31 cellular contexts compared by ENCODE assay signal in the genomic region with DNA sequence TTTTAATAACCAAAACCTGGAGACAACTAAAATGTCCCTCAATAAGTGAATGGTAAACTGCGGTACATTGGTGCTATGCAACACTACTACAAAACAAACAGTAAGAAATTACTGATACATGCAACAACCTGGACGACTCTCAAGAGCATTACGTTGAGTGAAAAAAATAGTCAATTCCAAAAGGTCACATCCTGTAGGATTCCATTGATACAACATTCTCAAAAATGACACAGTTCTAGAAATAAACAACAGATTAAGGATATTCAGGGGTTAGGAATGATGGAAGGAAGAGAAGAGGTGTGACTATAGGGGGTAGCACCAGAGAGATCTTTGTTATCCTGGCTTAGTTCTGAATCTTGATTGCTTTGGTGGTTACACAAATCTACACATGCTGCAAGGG.
"Had no signal": no experiment of that assay in that cellular context is flagged by ENCODE, and none has a peak within 500 bp of the region (broad histone marks: within the 10 kb centered on the region; RNA-seq: fewer than 3 reads in every experiment).

No MANE protein-coding gene starts in this region.

- H3K4me1 ChIP-seq: breast epithelium, lower lobe of right lung, prostate gland, uterus had no signal

- H3K27me3 Mint-ChIP-seq: activated CD4-positive, alpha-beta memory T cell treated with anti-CD3 and anti-CD28 coated beads, Interleukin-2, amount 10 ng/mL, durations not matched to agents 7 days and 5 days; activated CD4-positive, alpha-beta T cell treated with anti-CD3 and anti-CD28 coated beads, Interleukin-2, amount 10 ng/mL, durations not matched to agents 7 days and 5 days; activated naive CD4-positive, alpha-beta T cell treated with anti-CD3 and anti-CD28 coated beads, Interleukin-2, amount 10 ng/mL, durations not matched to agents 7 days and 5 days; activated T-cell treated with anti-CD3 and anti-CD28 coated beads, Interleukin-2, amount 50 U/mL, for 24 hours; stimulated activated naive CD8-positive, alpha-beta T cell treated with anti-CD3 and anti-CD28 coated beads, Interleukin-15, Interleukin-2, amounts not matched to agents 100 ng/mL and 50 ng/mL, for 24 hours; type B pancreatic cell had no signal

- H3K36me3 ChIP-seq: breast epithelium, lower lobe of right lung, pancreas, prostate gland, uterus had no signal

- H3K4me3 Mint-ChIP-seq: activated CD4-positive, alpha-beta memory T cell treated with anti-CD3 and anti-CD28 coated beads, Interleukin-2, amount 10 ng/mL, durations not matched to agents 7 days and 5 days; activated CD4-positive, alpha-beta T cell treated with anti-CD3 and anti-CD28 coated beads, Interleukin-2, amount 10 ng/mL, durations not matched to agents 7 days and 5 days; activated naive CD4-positive, alpha-beta T cell treated with anti-CD3 and anti-CD28 coated beads, Interleukin-2, amount 10 ng/mL, durations not matched to agents 7 days and 5 days; activated T-cell treated with anti-CD3 and anti-CD28 coated beads, Interleukin-2, amount 50 U/mL, for 24 hours; endodermal cell; nephron; stimulated activated naive CD8-positive, alpha-beta T cell treated with anti-CD3 and anti-CD28 coated beads, Interleukin-15, Interleukin-2, amounts not matched to agents 100 ng/mL and 50 ng/mL, for 24 hours; type B pancreatic cell had no signal

- FAIRE-seq: kidney, pancreas had no signal

- H3K27ac ChIP-seq: breast epithelium, lower lobe of right lung, neutrophil, pancreas, prostate gland, skin epidermis, uterus had no signal

- H3K4me3 ChIP-seq: breast epithelium, lower lobe of right lung, pancreas, prostate gland, skin epidermis, uterus had no signal

- H3K27ac Mint-ChIP-seq: activated CD4-positive, alpha-beta memory T cell treated with anti-CD3 and anti-CD28 coated beads, Interleukin-2, amount 10 ng/mL, durations not matched to agents 7 days and 5 days; activated CD4-positive, alpha-beta T cell treated with anti-CD3 and anti-CD28 coated beads, Interleukin-2, amount 10 ng/mL, durations not matched to agents 7 days and 5 days; activated naive CD4-positive, alpha-beta T cell treated with anti-CD3 and anti-CD28 coated beads, Interleukin-2, amount 10 ng/mL, durations not matched to agents 7 days and 5 days; activated T-cell treated with anti-CD3 and anti-CD28 coated beads, Interleukin-2, amount 50 U/mL, for 24 hours; endodermal cell; nephron; stimulated activated naive CD8-positive, alpha-beta T cell treated with anti-CD3 and anti-CD28 coated beads, Interleukin-15, Interleukin-2, amounts not matched to agents 100 ng/mL and 50 ng/mL, for 24 hours; type B pancreatic cell had no signal

- H3K27me3 ChIP-seq: breast epithelium, neutrophil, pancreas, uterus had no signal

- H3K9me3 Mint-ChIP-seq: activated naive CD4-positive, alpha-beta T cell treated with anti-CD3 and anti-CD28 coated beads, Interleukin-2, amount 10 ng/mL, durations not matched to agents 7 days and 5 days; activated T-cell treated with anti-CD3 and anti-CD28 coated beads, Interleukin-2, amount 50 U/mL, for 24 hours; stimulated activated naive CD8-positive, alpha-beta T cell treated with anti-CD3 and anti-CD28 coated beads, Interleukin-15, Interleukin-2, amounts not matched to agents 100 ng/mL and 50 ng/mL, for 24 hours; type B pancreatic cell had no signal

- H3K4me1 Mint-ChIP-seq: activated CD4-positive, alpha-beta memory T cell treated with anti-CD3 and anti-CD28 coated beads, Interleukin-2, amount 10 ng/mL, durations not matched to agents 7 days and 5 days; activated naive CD4-positive, alpha-beta T cell treated with anti-CD3 and anti-CD28 coated beads, Interleukin-2, amount 10 ng/mL, durations not matched to agents 7 days and 5 days; nephron had no signal

- H3K9me3 ChIP-seq: breast epithelium, lower lobe of right lung, neutrophil, pancreas, prostate gland, uterus had no signal

- DNase-seq: activated CD4-positive, alpha-beta memory T cell treated with anti-CD3 and anti-CD28 coated beads, Interleukin-2, amount 10 ng/mL, durations not matched to agents 7 days and 5 days; activated CD4-positive, alpha-beta T cell treated with anti-CD3 and anti-CD28 coated beads for 1 hour; activated CD4-positive, alpha-beta T cell treated with anti-CD3 and anti-CD28 coated beads, Interleukin-2, amount 10 ng/mL, durations not matched to agents 7 days and 5 days; activated CD8-positive, alpha-beta memory T cell treated with anti-CD3 and anti-CD28 coated beads, Interleukin-2, amount 50 U/mL, for 48 hours; activated gamma-delta T cell; activated naive CD4-positive, alpha-beta T cell treated with anti-CD3 and anti-CD28 coated beads, Interleukin-2, amount 10 ng/mL, durations not matched to agents 7 days and 5 days; activated T-cell treated with anti-CD3 and anti-CD28 coated beads, Interleukin-2, amount 50 U/mL, for 24 hours; amygdala; central memory CD4-positive, alpha-beta T cell; endodermal cell; foreskin melanocyte; hippocampal formation; left colon; lower lobe of right lung; mesendoderm; pancreas; retina; stimulated activated CD4-positive, alpha-beta T cell treated with anti-CD3 and anti-CD28 coated beads, Interleukin-12 subunit alpha, Interleukin-12 subunit beta, amount 100 ng/mL, for 4 hours; stimulated activated CD4-positive, alpha-beta T cell treated with anti-CD3 and anti-CD28 coated beads, Interleukin-4, amount 100 ng/mL, for 1 hour; T-helper 2 cell; uterus had no signal

- ATAC-seq: esophagus mucosa, left colon, lower lobe of right lung, sciatic nerve had no signal
